Comparison of ENCODE assay signal across 27 cellular contexts in genomic region chr2:238123991-238124470, GRCh38. TPM values are rescaled to one million over a fixed set of nuclear protein-coding genes. Genes with fewer than 3 reads are reported as not detected.
"Had no signal": no experiment of that assay in that cellular context is flagged by ENCODE, and none has a peak within 500 bp of the region (broad histone marks: within the 10 kb centered on the region; RNA-seq: fewer than 3 reads in every experiment).

No MANE protein-coding gene starts in this region.

- H3K4me3 Mint-ChIP-seq: activated B cell treated with CpG ODN at 0.5 μM for 24 hours; activated CD4-positive, alpha-beta T cell treated with anti-CD3 and anti-CD28 coated beads for 36 hours; activated CD8-positive, alpha-beta memory T cell treated with anti-CD3 and anti-CD28 coated beads, Interleukin-2, amount 10 ng/mL, durations not matched to agents 7 days and 5 days; activated CD8-positive, alpha-beta T cell treated with anti-CD3 and anti-CD28 coated beads, Interleukin-2, amount 10 ng/mL, durations not matched to agents 7 days and 5 days; activated naive CD4-positive, alpha-beta T cell treated with anti-CD3 and anti-CD28 coated beads, Interleukin-2, amount 50 U/mL, for 24 hours; central memory CD8-positive, alpha-beta T cell; memory B cell; naive thymus-derived CD8-positive, alpha-beta T cell; T-helper 2 cell treated with Interferon-gamma antibody and Interleukin-4, amounts not matched to agents 5 μg/mL and 100 μg/mL, for 36 hours had no signal

- H3K27ac Mint-ChIP-seq: activated B cell treated with CpG ODN at 0.5 μM for 24 hours; activated CD4-positive, alpha-beta T cell treated with anti-CD3 and anti-CD28 coated beads for 36 hours; activated CD8-positive, alpha-beta memory T cell treated with anti-CD3 and anti-CD28 coated beads, Interleukin-2, amount 10 ng/mL, durations not matched to agents 7 days and 5 days; activated CD8-positive, alpha-beta T cell treated with anti-CD3 and anti-CD28 coated beads, Interleukin-2, amount 10 ng/mL, durations not matched to agents 7 days and 5 days; activated naive CD4-positive, alpha-beta T cell treated with anti-CD3 and anti-CD28 coated beads, Interleukin-2, amount 50 U/mL, for 24 hours; activated T-helper 2 cell treated with anti-CD3 and anti-CD28 coated beads, Interferon-gamma antibody, Interleukin-2, Interleukin-4, amounts not matched to agents 10 μg/mL and 5 μg/mL and 100 μg/mL, durations not matched to agents 14 hours and 24 hours and 36 hours; memory B cell; progenitor cell of endocrine pancreas; T-helper 2 cell treated with Interferon-gamma antibody and Interleukin-4, amounts not matched to agents 5 μg/mL and 100 μg/mL, for 36 hours had no signal

- ATAC-seq: activated CD4-positive, alpha-beta T cell treated with anti-CD3 and anti-CD28 coated beads for 36 hours; activated CD8-positive, alpha-beta memory T cell treated with anti-CD3 and anti-CD28 coated beads, Interleukin-2, amount 10 ng/mL, durations not matched to agents 7 days and 5 days; activated CD8-positive, alpha-beta T cell treated with anti-CD3 and anti-CD28 coated beads, Interleukin-2, amount 10 ng/mL, durations not matched to agents 7 days and 5 days; gastrocnemius medialis; left colon; naive thymus-derived CD8-positive, alpha-beta T cell had no signal

- H3K4me3 ChIP-seq: breast epithelium, gastrocnemius medialis, tibial nerve had no signal

- H3K9me3 Mint-ChIP-seq: activated B cell treated with CpG ODN at 0.5 μM for 24 hours; activated naive CD4-positive, alpha-beta T cell treated with anti-CD3 and anti-CD28 coated beads, Interleukin-2, amount 50 U/mL, for 24 hours; activated T-helper 2 cell treated with anti-CD3 and anti-CD28 coated beads, Interferon-gamma antibody, Interleukin-2, Interleukin-4, amounts not matched to agents 10 μg/mL and 5 μg/mL and 100 μg/mL, durations not matched to agents 14 hours and 24 hours and 36 hours; central memory CD8-positive, alpha-beta T cell; memory B cell; naive thymus-derived CD8-positive, alpha-beta T cell; T-helper 2 cell treated with Interferon-gamma antibody and Interleukin-4, amounts not matched to agents 5 μg/mL and 100 μg/mL, for 36 hours had no signal

- H3K36me3 Mint-ChIP-seq: activated CD8-positive, alpha-beta memory T cell treated with anti-CD3 and anti-CD28 coated beads, Interleukin-2, amount 10 ng/mL, durations not matched to agents 7 days and 5 days; activated naive CD4-positive, alpha-beta T cell treated with anti-CD3 and anti-CD28 coated beads, Interleukin-2, amount 50 U/mL, for 24 hours; memory B cell; naive thymus-derived CD8-positive, alpha-beta T cell had no signal

- H3K27ac ChIP-seq: breast epithelium, gastrocnemius medialis, tibial nerve had no signal

- H3K27me3 Mint-ChIP-seq: activated B cell treated with CpG ODN at 0.5 μM for 24 hours; activated CD4-positive, alpha-beta T cell treated with anti-CD3 and anti-CD28 coated beads for 36 hours; activated naive CD4-positive, alpha-beta T cell treated with anti-CD3 and anti-CD28 coated beads, Interleukin-2, amount 50 U/mL, for 24 hours; memory B cell had no signal

- H3K36me3 ChIP-seq: breast epithelium, gastrocnemius medialis, tibial nerve had no signal

- DNase-seq: activated B cell treated with CpG ODN at 0.5 μM for 24 hours; activated CD4-positive, alpha-beta T cell treated with anti-CD3 and anti-CD28 coated beads for 36 hours; activated CD8-positive, alpha-beta memory T cell treated with anti-CD3 and anti-CD28 coated beads, Interleukin-2, amount 10 ng/mL, durations not matched to agents 7 days and 5 days; activated CD8-positive, alpha-beta T cell treated with anti-CD3 and anti-CD28 coated beads, Interleukin-2, amount 10 ng/mL, durations not matched to agents 7 days and 5 days; activated T-cell treated with anti-CD3 and anti-CD28 coated beads, Interleukin-2, amount 50 U/mL, for 48 hours; effector CD8-positive, alpha-beta T cell; erythroblast; gastrocnemius medialis; hippocampal formation; left colon; midbrain; naive thymus-derived CD8-positive, alpha-beta T cell; retina; stimulated activated naive CD4-positive, alpha-beta T cell had no signal

- H3K4me1 ChIP-seq: breast epithelium had no signal

- H3K27me3 ChIP-seq: gastrocnemius medialis had no signal

- H3K4me1 Mint-ChIP-seq: activated CD4-positive, alpha-beta T cell treated with anti-CD3 and anti-CD28 coated beads for 36 hours; activated CD8-positive, alpha-beta memory T cell treated with anti-CD3 and anti-CD28 coated beads, Interleukin-2, amount 10 ng/mL, durations not matched to agents 7 days and 5 days; activated naive CD4-positive, alpha-beta T cell treated with anti-CD3 and anti-CD28 coated beads, Interleukin-2, amount 50 U/mL, for 24 hours; central memory CD8-positive, alpha-beta T cell; naive thymus-derived CD8-positive, alpha-beta T cell had no signal

- H3K9me3 ChIP-seq: breast epithelium, gastrocnemius medialis, tibial nerve had no signal

RNA-seq across cellular contexts. Expression of gene KLHL30, which starts 14.4 kb away (rescaled TPM):
- total RNA-seq: activated B cell treated with CpG ODN at 0.5 μM for 24 hours; activated CD4-positive, alpha-beta T cell treated with anti-CD3 and anti-CD28 coated beads for 36 hours; activated CD8-positive, alpha-beta memory T cell treated with anti-CD3 and anti-CD28 coated beads, Interleukin-2, amount 10 ng/mL, durations not matched to agents 7 days and 5 days; activated CD8-positive, alpha-beta T cell treated with anti-CD3 and anti-CD28 coated beads, Interleukin-2, amount 10 ng/mL, durations not matched to agents 7 days and 5 days; activated T-helper 2 cell treated with anti-CD3 and anti-CD28 coated beads, Interferon-gamma antibody, Interleukin-2, Interleukin-4, amounts not matched to agents 10 μg/mL and 5 μg/mL and 100 μg/mL, durations not matched to agents 14 hours and 24 hours and 36 hours; dermis microvascular lymphatic vessel endothelial cell; naive thymus-derived CD8-positive, alpha-beta T cell; temporal lobe had no signal
- polyA plus RNA-seq: keratinocyte; naive thymus-derived CD8-positive, alpha-beta T cell had no signal

RNA-seq across cellular contexts. Expression of gene ESPNL, which starts 23.9 kb away (rescaled TPM):
- total RNA-seq: dermis microvascular lymphatic vessel endothelial cell, osteocyte had no signal
- polyA plus RNA-seq: naive thymus-derived CD8-positive, alpha-beta T cell had no signal

RNA-seq across cellular contexts. Expression of gene ERFE, which starts 34.7 kb away (rescaled TPM):
- total RNA-seq: activated B cell treated with CpG ODN at 0.5 μM for 24 hours; activated CD8-positive, alpha-beta memory T cell treated with anti-CD3 and anti-CD28 coated beads, Interleukin-2, amount 10 ng/mL, durations not matched to agents 7 days and 5 days; lower leg skin; naive thymus-derived CD8-positive, alpha-beta T cell; tibial nerve had no signal
- polyA plus RNA-seq: naive thymus-derived CD8-positive, alpha-beta T cell had no signal
